Comparison of ENCODE assay signal across 24 cellular contexts in genomic region chr11:40321537-40321936, GRCh38.
"Had no signal": no experiment of that assay in that cellular context is flagged by ENCODE, and none has a peak within 500 bp of the region (broad histone marks: within the 10 kb centered on the region; RNA-seq: fewer than 3 reads in every experiment).

No MANE protein-coding gene starts in this region.

- H3K36me3 ChIP-seq: colonic mucosa, esophagus muscularis mucosa, esophagus squamous epithelium, gastrocnemius medialis, gastroesophageal sphincter, heart left ventricle, heart right ventricle had no signal

- H3K27me3 ChIP-seq: colonic mucosa, dorsolateral prefrontal cortex, esophagus muscularis mucosa, esophagus squamous epithelium, foreskin keratinocyte, gastrocnemius medialis, gastroesophageal sphincter, heart left ventricle, heart right ventricle had no signal

- H3K9me3 ChIP-seq: colonic mucosa, esophagus muscularis mucosa, esophagus squamous epithelium, gastrocnemius medialis, gastroesophageal sphincter, heart left ventricle, heart right ventricle had no signal

- H3K4me1 ChIP-seq: colonic mucosa, esophagus muscularis mucosa, esophagus squamous epithelium, foreskin keratinocyte, gastrocnemius medialis, gastroesophageal sphincter, heart left ventricle, heart right ventricle had no signal

- H3K4me1 Mint-ChIP-seq: endodermal cell had no signal

- H3K27ac Mint-ChIP-seq: dendritic cell treated with granulocyte-macrophage colony-stimulating factor and Interleukin-4, amounts not matched to agents 40 ng/mL and 50 ng/mL, for 4 days; effector memory CD8-positive, alpha-beta T cell; endodermal cell had no signal

- DNase-seq: colonic mucosa; cortex of kidney; dermis blood vessel endothelial cell; dorsolateral prefrontal cortex; effector CD4-positive, alpha-beta T cell; effector CD8-positive, alpha-beta T cell; effector memory CD4-positive, alpha-beta T cell; effector memory CD8-positive, alpha-beta T cell; endodermal cell; erythroblast; esophagus squamous epithelium; foreskin fibroblast; foreskin keratinocyte; foreskin melanocyte; gastrocnemius medialis; glutamatergic neuron; head of caudate nucleus; heart left ventricle; heart right ventricle had no signal

- H3K27me3 Mint-ChIP-seq: dendritic cell treated with granulocyte-macrophage colony-stimulating factor and Interleukin-4, amounts not matched to agents 40 ng/mL and 50 ng/mL, for 4 days; effector memory CD8-positive, alpha-beta T cell had no signal

- H3K4me3 ChIP-seq: colonic mucosa, coronary artery, dorsolateral prefrontal cortex, esophagus muscularis mucosa, esophagus squamous epithelium, gastrocnemius medialis, gastroesophageal sphincter, heart left ventricle, heart right ventricle had no signal

- H3K9me3 Mint-ChIP-seq: dendritic cell treated with granulocyte-macrophage colony-stimulating factor and Interleukin-4, amounts not matched to agents 40 ng/mL and 50 ng/mL, for 4 days; endodermal cell had no signal

- H3K27ac ChIP-seq: colonic mucosa, coronary artery, dorsolateral prefrontal cortex, epithelial cell of prostate, esophagus muscularis mucosa, esophagus squamous epithelium, foreskin keratinocyte, gastrocnemius medialis, gastroesophageal sphincter, heart left ventricle, heart right ventricle had no signal

- H3K4me3 Mint-ChIP-seq: dendritic cell treated with granulocyte-macrophage colony-stimulating factor and Interleukin-4, amounts not matched to agents 40 ng/mL and 50 ng/mL, for 4 days; effector memory CD8-positive, alpha-beta T cell; endodermal cell had no signal
